ENCODE assay signal across 12 cellular contexts in genomic region chr2:213285404-213285803, GRCh38. TPM values are rescaled to one million over a fixed set of nuclear protein-coding genes. Genes with fewer than 3 reads are reported as not detected.
DNase-seq lines count a peak whose midpoint lies in the region; ATAC-seq, FAIRE-seq and TF ChIP-seq lines count a peak whose summit lies in the region.
"Had no signal": no experiment of that assay in that cellular context is flagged by ENCODE, and none has a peak within 500 bp of the region (broad histone marks: within the 10 kb centered on the region; RNA-seq: fewer than 3 reads in every experiment).

No MANE protein-coding gene starts in this region.

- intact Hi-C loops in GM12878 (cut with micrococcal nuclease; ENCODE audit: unreplicated experiment), result no loop called here

- FAIRE-seq in GM12878 (lab: Jason Lieb, UNC) (no peak), frontal cortex (lab: Jason Lieb, UNC) (no peak)

- H3K27me3 ChIP-seq in GM12878 (replicated peaks in 1 of 2; ENCODE audit: control insufficient read depth in 2 of 2, insufficient read depth in 2 of 2, low read length in 1 of 2), result no peaks in the 10 kb centered on the region
- H3K27me3 ChIP-seq: upper lobe of left lung had no signal

- H3K9ac ChIP-seq in GM12878 (ENCODE audit: control insufficient read depth, insufficient read depth, low read length), result no peak overlapping the region

- TF ChIP-seq CTCF in 22Rv1 (IDR thresholded peaks at IDR 0.05) (no peak), HFFc6 (IDR thresholded peaks at IDR 0.05) (no peak), GM12878 (IDR thresholded peaks at IDR 0.05 in 2 of 3, conservative IDR thresholded peaks at IDR 0.05 in 1 of 3; ENCODE audit: control insufficient read depth in 2 of 3, extremely low read depth in 1 of 3, insufficient read depth in 1 of 3, low read depth in 3 of 3, low read length in 3 of 3) (no peak), mesothelial cell of epicardium (IDR thresholded peaks at IDR 0.05; ENCODE audit: unreplicated experiment) (no peak)

- H4K20me1 ChIP-seq in GM12878 (ENCODE audit: control insufficient read depth, insufficient read depth), result no peaks in the 10 kb centered on the region

- H3K4me3 Mint-ChIP-seq in HFFc6 (peak overlapping the region; percentile 93), mesothelial cell of epicardium (peak overlapping the region; percentile 87)

- no peaks in the 10 kb centered on the region; the same call in 1 of the 2 replicates for H3K27me3 Mint-ChIP-seq in HFFc6 (ENCODE audit: insufficient read depth)
- no peaks in the 10 kb centered on the region for H3K27me3 Mint-ChIP-seq in mesothelial cell of epicardium (ENCODE audit: low read depth)

- no peak for TF ChIP-seq RAD21 in GM12878 (IDR thresholded peaks at IDR 0.05; ENCODE audit: insufficient read depth, low read depth, low read length)

- no peak overlapping the region for H2AFZ ChIP-seq in GM12878 (ENCODE audit: control insufficient read depth, low read depth, low read length)

- no TSS peak for BruUV-seq in GM12878 (replicated peaks; lab: Mats Ljungman, UMichigan)

- H3K27ac ChIP-seq in 22Rv1 (peak overlapping the region; percentile 60), GM12878 (ENCODE audit: control insufficient read depth, insufficient read depth) (no peak overlapping the region)
- H3K27ac ChIP-seq: HL-60 had no signal

- in situ Hi-C loops in GM12878 (cut with MboI), result no loop called here

- no peak for TF ChIP-seq POLR2A in GM12878 (IDR thresholded peaks at IDR 0.05; ENCODE audit: low read depth, low read length)

- H3K4me2 ChIP-seq in GM12878 (ENCODE audit: control insufficient read depth, insufficient read depth), result peak overlapping the region; percentile 75; the same call in 1 of the 2 replicates

- H3K27ac Mint-ChIP-seq in HFFc6 (no peak overlapping the region; the same call in 1 of the 2 replicates), mesothelial cell of epicardium (peak overlapping the region; percentile 85)

- SMC1A ChIA-PET in GM12878 (lab: Charles Lee; ENCODE audit: uncharacterized antibody, unreplicated experiment), result interaction anchor here (0.9 to 2.4 kb wide), 4 partner anchors 10 to 1509 kb away, joined by 3 to 7 read pairs (median 3); no protein-coding TSS in a partner anchor

- no peaks in the 10 kb centered on the region for H3K36me3 ChIP-seq in GM12878 (ENCODE audit: control insufficient read depth in 2 of 2, insufficient read depth in 2 of 2, low read length in 1 of 2)
- H3K36me3 ChIP-seq: upper lobe of left lung had no signal

- H3K4me1 ChIP-seq in GM12878 (ENCODE audit: control insufficient read depth, insufficient read depth, low read length), result no peaks in the 10 kb centered on the region

- ATAC-seq in GM12878 (no peak), GM21447 (IDR thresholded peaks at IDR 0.05; ENCODE audit: unreplicated experiment) (no peak)

- POLR2A ChIA-PET in GM12878 (lab: Charles Lee), result no interaction called here

- CTCF ChIA-PET in GM12878 (lab: Yijun Ruan, JAX), result interaction anchor here (1.9 to 2.2 kb wide), 2 partner anchors 13 to 33 kb away, joined by 6 to 16 read pairs; no protein-coding TSS in a partner anchor

- TF ChIP-seq EP300 in GM12878 (IDR thresholded peaks at IDR 0.05; ENCODE audit: borderline replicate concordance in 1 of 2, control insufficient read depth in 1 of 2, low read depth in 2 of 2, low read length in 2 of 2), result no peak

- 87% methylated on average over 5 of the region's 5 CpGs for WGBS in GM12878 (ENCODE audit: insufficient coverage, insufficient replicate concordance, low lambda C conversion rate, missing lambda C conversion rate)

- H3K9me3 Mint-ChIP-seq in HFFc6, result no peaks in the 10 kb centered on the region
- no peaks in the 10 kb centered on the region for H3K9me3 Mint-ChIP-seq in mesothelial cell of epicardium

- no peaks in the 10 kb centered on the region; the same call in 1 of the 2 replicates for H3K79me2 ChIP-seq in GM12878 (ENCODE audit: control insufficient read depth, insufficient read depth, low read length)

- no peaks in the 10 kb centered on the region for H3K9me3 ChIP-seq in GM12878 (replicated peaks; ENCODE audit: control insufficient read depth, insufficient read depth, low read length)
- H3K9me3 ChIP-seq: upper lobe of left lung had no signal

- H3K4me1 Mint-ChIP-seq in HFFc6 (ENCODE audit: low read depth) (peaks cover 46% of the 10 kb centered on the region), mesothelial cell of epicardium (peaks cover 38% of the 10 kb centered on the region)

- H3K36me3 Mint-ChIP-seq in HFFc6 (ENCODE audit: low read depth), result no peaks in the 10 kb centered on the region; the same call in 1 of the 2 replicates
- peaks cover 7% of the 10 kb centered on the region for H3K36me3 Mint-ChIP-seq in mesothelial cell of epicardium

- H3K4me3 ChIP-seq in GM12878, result no peak overlapping the region

- RAD21 ChIA-PET in GM12878 (lab: Charles Lee; ENCODE audit: unreplicated experiment), result interaction anchor here (1.0 to 3.2 kb wide), 2 partner anchors 16 to 35 kb away, joined by 3 to 23 read pairs; no protein-coding TSS in a partner anchor

- DNase-seq in HFFc6, result no peak
- DNase-seq in GM12878 (ENCODE audit: low read depth, low spot score), result no peak
- no peak for DNase-seq in mesothelial cell of epicardium (ENCODE audit: low spot score in 2 of 2, unreplicated experiment in 2 of 2)
- no peak for DNase-seq in frontal cortex (ENCODE audit: low spot score in 2 of 2)
- DNase-seq in NCI-H2081 treated with DMSO at 0.1 percent for 48 hours (lab: John Stamatoyannopoulos, UW), result no peak
- no peak for DNase-seq in cortex of kidney (lab: John Stamatoyannopoulos, UW)
- DNase-seq: DMS53, foreskin melanocyte, upper lobe of left lung had no signal

TF ChIP-seq in GM12878, 131 proteins besides CTCF, POLR2A, EP300 and RAD21:
- TF ChIP-seq MEF2A (IDR thresholded peaks at IDR 0.05; ENCODE audit: insufficient read depth, low read depth, low read length), result no peak

RNA-seq across cellular contexts. Expression of gene SPAG16, which starts 1.1 kb away (rescaled TPM):
- total RNA-seq in HFFc6 (2021; fragmentation: NEBNext Ultra II Directional; extraction: Animal tissue kit (Norgen Biotek cat#: 25700)), result 10 to 100 TPM; 15.4 to 20.0 (median 17.5) TPM
- total RNA-seq in GM12878 (2013; cell fraction: nucleolus; rRNA removed), result 24.1 and 24.7 TPM in 2 replicates
- total RNA-seq in GM12878 (2014; rRNA removed), result 10.7 and 12.3 TPM in 2 replicates
- total RNA-seq in GM12878 (2014; rRNA removed; fragmentation: Illumina TruSeq; extraction: Trizol), result 16.1 and 17.5 TPM in 2 replicates
- total RNA-seq in GM12878 (2021), result 9.9 and 13.1 TPM in 2 replicates
- 7.7 TPM for polyA plus RNA-seq in GM12878 (2011; ENCODE audit: low read depth)
- 13.3 and 25.0 TPM in 2 replicates for polyA plus RNA-seq in GM12878 (2011; rRNA removed)
- 7.0 and 8.0 TPM in 2 replicates for polyA plus RNA-seq in GM12878 (2011; cell fraction: cytosol; rRNA removed)
- 4.7 and 6.7 TPM in 2 replicates for polyA plus RNA-seq in GM12878 (2011; cell fraction: nucleus; rRNA removed)
- polyA plus RNA-seq in GM12878 (2012), result 10.8 and 12.7 TPM in 2 replicates
- polyA plus RNA-seq in GM12878 (2014; fragmentation: Illumina TruSeq; extraction: Trizol), result 18.3 and 18.6 TPM in 2 replicates
- 10 to 100 TPM in 1 of 2 experiments, 1 to 10 TPM in 1; 6.0 to 12.8 TPM for polyA plus RNA-seq in GM12878 (2014; fragmentation: Nextera tagmentation; extraction: Ambion mirVana)
- 15.0 and 17.2 TPM in 2 replicates for polyA plus RNA-seq in GM12878 (2014; rRNA removed)
- polyA plus RNA-seq in GM12878 (2016; fragmentation: Nextera tagmentation; extraction: Ambion mirVana), result 10 to 100 TPM; 24.2 to 25.0 TPM
- 5.1 and 5.3 TPM in 2 replicates for polyA minus RNA-seq in GM12878 (2011; rRNA and poly(A)+ RNA removed)
- polyA minus RNA-seq in GM12878 (2011; cell fraction: cytosol; rRNA and poly(A)+ RNA removed), result 4.4 and 5.9 TPM in 2 replicates
- 6.4 and 13.3 TPM in 2 replicates for polyA minus RNA-seq in GM12878 (2011; cell fraction: nucleus; rRNA and poly(A)+ RNA removed)
- 31.0 to 35.9 TPM (median 35.1 TPM) in 3 replicates for total RNA-seq in mesothelial cell of epicardium
- total RNA-seq in frontal cortex, result 87.6 TPM
